In the genomic region with DNA sequence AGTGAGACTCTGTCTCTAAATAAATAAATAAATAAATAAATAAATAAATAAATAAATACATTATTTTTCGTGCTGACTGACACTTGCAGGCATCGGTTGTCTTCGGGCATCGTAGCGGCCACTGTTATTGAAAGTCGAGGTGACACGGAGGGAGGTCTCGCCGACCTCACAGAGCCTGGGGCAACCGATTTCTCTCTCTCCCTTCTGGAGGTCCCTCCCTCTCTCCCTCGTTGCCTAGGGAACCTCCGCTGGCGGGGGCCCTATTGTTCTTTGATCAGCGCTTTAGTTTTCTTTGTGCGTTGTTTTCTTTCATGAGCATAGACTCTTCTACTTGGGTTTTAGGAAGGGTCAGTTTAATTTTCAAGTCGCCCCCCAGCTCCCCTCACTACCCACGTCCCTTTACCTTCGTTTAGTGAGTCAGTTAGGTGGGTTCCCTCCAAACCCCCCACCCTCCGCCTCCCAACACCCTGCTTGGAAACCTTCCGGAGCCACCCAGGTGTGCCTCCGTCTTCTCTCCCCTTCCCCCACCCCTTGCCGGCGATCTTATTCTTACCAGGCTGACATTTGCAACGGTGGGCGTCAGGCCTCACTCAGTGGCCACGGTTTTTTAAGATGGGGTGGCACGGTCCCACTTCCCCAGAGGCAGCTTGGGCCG, we compare ENCODE assay signal across 1 cellular context.
TF ChIP-seq lines count a peak whose summit lies in the region.

No MANE protein-coding gene starts in this region.

TF ChIP-seq in WTC11, 78 proteins besides CTCF, POLR2A, EP300 and RAD21 (continued from another document):
- TF ChIP-seq ZNF138 (CRISPR knock-in tag; conservative IDR thresholded peaks at IDR 0.05): no peak
- TF ChIP-seq, protein P1, sequence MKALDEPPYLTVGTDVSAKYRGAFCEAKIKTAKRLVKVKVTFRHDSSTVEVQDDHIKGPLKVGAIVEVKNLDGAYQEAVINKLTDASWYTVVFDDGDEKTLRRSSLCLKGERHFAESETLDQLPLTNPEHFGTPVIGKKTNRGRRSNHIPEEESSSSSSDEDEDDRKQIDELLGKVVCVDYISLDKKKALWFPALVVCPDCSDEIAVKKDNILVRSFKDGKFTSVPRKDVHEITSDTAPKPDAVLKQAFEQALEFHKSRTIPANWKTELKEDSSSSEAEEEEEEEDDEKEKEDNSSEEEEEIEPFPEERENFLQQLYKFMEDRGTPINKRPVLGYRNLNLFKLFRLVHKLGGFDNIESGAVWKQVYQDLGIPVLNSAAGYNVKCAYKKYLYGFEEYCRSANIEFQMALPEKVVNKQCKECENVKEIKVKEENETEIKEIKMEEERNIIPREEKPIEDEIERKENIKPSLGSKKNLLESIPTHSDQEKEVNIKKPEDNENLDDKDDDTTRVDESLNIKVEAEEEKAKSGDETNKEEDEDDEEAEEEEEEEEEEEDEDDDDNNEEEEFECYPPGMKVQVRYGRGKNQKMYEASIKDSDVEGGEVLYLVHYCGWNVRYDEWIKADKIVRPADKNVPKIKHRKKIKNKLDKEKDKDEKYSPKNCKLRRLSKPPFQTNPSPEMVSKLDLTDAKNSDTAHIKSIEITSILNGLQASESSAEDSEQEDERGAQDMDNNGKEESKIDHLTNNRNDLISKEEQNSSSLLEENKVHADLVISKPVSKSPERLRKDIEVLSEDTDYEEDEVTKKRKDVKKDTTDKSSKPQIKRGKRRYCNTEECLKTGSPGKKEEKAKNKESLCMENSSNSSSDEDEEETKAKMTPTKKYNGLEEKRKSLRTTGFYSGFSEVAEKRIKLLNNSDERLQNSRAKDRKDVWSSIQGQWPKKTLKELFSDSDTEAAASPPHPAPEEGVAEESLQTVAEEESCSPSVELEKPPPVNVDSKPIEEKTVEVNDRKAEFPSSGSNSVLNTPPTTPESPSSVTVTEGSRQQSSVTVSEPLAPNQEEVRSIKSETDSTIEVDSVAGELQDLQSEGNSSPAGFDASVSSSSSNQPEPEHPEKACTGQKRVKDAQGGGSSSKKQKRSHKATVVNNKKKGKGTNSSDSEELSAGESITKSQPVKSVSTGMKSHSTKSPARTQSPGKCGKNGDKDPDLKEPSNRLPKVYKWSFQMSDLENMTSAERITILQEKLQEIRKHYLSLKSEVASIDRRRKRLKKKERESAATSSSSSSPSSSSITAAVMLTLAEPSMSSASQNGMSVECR (CRISPR knock-in tag; IDR thresholded peaks at IDR 0.05; ENCODE audit: borderline replicate concordance): no peak
